Comparison of ENCODE assay signal across 9 cellular contexts in genomic region chr1:184866582-184866981, GRCh38.
DNase-seq lines count a peak whose midpoint lies in the region; ATAC-seq and TF ChIP-seq lines count a peak whose summit lies in the region.
"Had no signal": no experiment of that assay in that cellular context is flagged by ENCODE, and none has a peak within 500 bp of the region (broad histone marks: within the 10 kb centered on the region; RNA-seq: fewer than 3 reads in every experiment).

No MANE protein-coding gene starts in this region.

- in situ Hi-C loops in transverse colon (cut with MboI; ENCODE audit: low pct_ligation_motif_present in 1 of 4, low pct_unique_long_range_greater_than_20kb in 1 of 4, low sequenced_read_pairs in 3 of 4), result no loop called here

- ATAC-seq in activated T-cell treated with anti-CD3 and anti-CD28 coated beads, Interleukin-2, amount 50 U/mL, for 72 hours (replicated peaks in 1 of 2), result peak; percentile 6 to 8
- peak; percentile 18 for ATAC-seq in HG03045 (IDR thresholded peaks at IDR 0.05; ENCODE audit: unreplicated experiment)
- ATAC-seq in activated naive CD4-positive, alpha-beta T cell treated with anti-CD3 and anti-CD28 coated beads, Interleukin-2, amount 50 U/mL, for 72 hours, result peak in 1 of 2 donors; percentile 25

- no peak for DNase-seq in activated T-cell treated with anti-CD3 and anti-CD28 coated beads, Interleukin-2, amount 50 U/mL, for 72 hours
- DNase-seq in activated T-cell treated with anti-CD3 and anti-CD28 coated beads for 4 hours (no peak), transverse colon (no peak), NCI-H1694 treated with DMSO at 0.1 percent for 48 hours (lab: John Stamatoyannopoulos, UW) (no peak), NCI-H1436 treated with DMSO at 0.1 percent for 48 hours (lab: John Stamatoyannopoulos, UW) (no peak), mesenteric fat pad (ENCODE audit: low spot score) (no peak)
- DNase-seq in activated naive CD4-positive, alpha-beta T cell treated with anti-CD3 and anti-CD28 coated beads, Interleukin-2, amount 50 U/mL, for 72 hours (ENCODE audit: low spot score in 2 of 2), result no peak
- DNase-seq: mesendoderm had no signal

- TF ChIP-seq POLR2A in transverse colon (IDR thresholded peaks at IDR 0.05), result no peak

- H3K27me3 Mint-ChIP-seq in activated T-cell treated with anti-CD3 and anti-CD28 coated beads, Interleukin-2, amount 50 U/mL, for 72 hours (ENCODE audit: low read depth), result peaks cover 10% of the 10 kb centered on the region

- H3K36me3 ChIP-seq in transverse colon, result no peaks in the 10 kb centered on the region

- no peak overlapping the region for H3K4me3 ChIP-seq in transverse colon

- peak overlapping the region; percentile 78 to 90 for H3K4me3 Mint-ChIP-seq in activated T-cell treated with anti-CD3 and anti-CD28 coated beads, Interleukin-2, amount 50 U/mL, for 72 hours

- no peaks in the 10 kb centered on the region for H3K27me3 ChIP-seq in transverse colon

- intact Hi-C loops in transverse colon (cut with DNase I; ENCODE audit: low total_unique reads), result no loop called here

- H3K36me3 Mint-ChIP-seq in activated T-cell treated with anti-CD3 and anti-CD28 coated beads, Interleukin-2, amount 50 U/mL, for 72 hours (ENCODE audit: insufficient read depth in 2 of 2), result peaks cover 8 to 14% of the 10 kb centered on the region in 2 donors
- peaks cover 0 to 12% of the 10 kb centered on the region in 2 donors for H3K36me3 Mint-ChIP-seq in activated naive CD4-positive, alpha-beta T cell treated with anti-CD3 and anti-CD28 coated beads, Interleukin-2, amount 50 U/mL, for 72 hours

- no peaks in the 10 kb centered on the region for H3K9me3 ChIP-seq in transverse colon

- H3K27ac Mint-ChIP-seq in activated T-cell treated with anti-CD3 and anti-CD28 coated beads, Interleukin-2, amount 50 U/mL, for 72 hours, result peak overlapping the region; percentile 65
- peak overlapping the region; percentile 58 to 86 for H3K27ac Mint-ChIP-seq in activated naive CD4-positive, alpha-beta T cell treated with anti-CD3 and anti-CD28 coated beads, Interleukin-2, amount 50 U/mL, for 72 hours

- TF ChIP-seq CTCF in transverse colon (IDR thresholded peaks at IDR 0.05), result no peak

- H3K9me3 Mint-ChIP-seq in activated T-cell treated with anti-CD3 and anti-CD28 coated beads, Interleukin-2, amount 50 U/mL, for 72 hours, result no peaks in the 10 kb centered on the region
- H3K9me3 Mint-ChIP-seq in activated naive CD4-positive, alpha-beta T cell treated with anti-CD3 and anti-CD28 coated beads, Interleukin-2, amount 50 U/mL, for 72 hours, result peaks cover 3% of the 10 kb centered on the region in 2 donors

- no peak for TF ChIP-seq EP300 in transverse colon (IDR thresholded peaks at IDR 0.05; ENCODE audit: low read depth)

- H3K4me1 ChIP-seq in transverse colon, result peaks cover 3 to 19% (median 10%) of the 10 kb centered on the region in 4 donors

- H3K4me1 Mint-ChIP-seq in activated T-cell treated with anti-CD3 and anti-CD28 coated beads, Interleukin-2, amount 50 U/mL, for 72 hours (ENCODE audit: low read depth), result peaks cover 60% of the 10 kb centered on the region

- peak overlapping the region; percentile 41 to 76 (median 68) for H3K27ac ChIP-seq in transverse colon
